29 cellular contexts compared by ENCODE assay signal in genomic region chr1:50195205-50195604, GRCh38.
"Had no signal": no experiment of that assay in that cellular context is flagged by ENCODE, and none has a peak within 500 bp of the region (broad histone marks: within the 10 kb centered on the region; RNA-seq: fewer than 3 reads in every experiment).

No MANE protein-coding gene starts in this region.

- H3K9me3 Mint-ChIP-seq: natural killer cell; neural progenitor cell; stimulated activated naive CD8-positive, alpha-beta T cell treated with anti-CD3 and anti-CD28 coated beads, Interleukin-15, Interleukin-2, amounts not matched to agents 100 ng/mL and 50 ng/mL, for 24 hours; type B pancreatic cell had no signal

- H3K27ac ChIP-seq: left lung, lower lobe of right lung, neural progenitor cell, neutrophil, right atrium auricular region, right lobe of liver, suprapubic skin, tibial nerve, uterus had no signal

- DNase-seq: hippocampal formation; immature natural killer cell; kidney; left colon; left lung; lower lobe of right lung; mammary epithelial cell; mesenchymal stem cell; naive B cell; natural killer cell; nephron progenitor cell; occipital lobe; right lobe of liver; stimulated activated CD4-positive, alpha-beta T cell treated with anti-CD3 and anti-CD28 coated beads, Interleukin-1b, Interleukin-23, amount 100 ng/mL, for 48 hours; stimulated activated CD4-positive, alpha-beta T cell treated with anti-CD3 and anti-CD28 coated beads, Interleukin-2, amount 100 ng/mL, for 48 hours; stimulated activated CD4-positive, alpha-beta T cell treated with anti-CD3 and anti-CD28 coated beads, Interleukin-4, amount 100 ng/mL, for 4 hours; stimulated activated CD8-positive, alpha-beta memory T cell treated with anti-CD3 and anti-CD28 coated beads, Interleukin-4, amount 100 ng/mL, for 48 hours; stimulated activated naive CD4-positive, alpha-beta T cell; uterus had no signal

- H3K4me1 Mint-ChIP-seq: immature natural killer cell, mesothelial cell of epicardium, naive B cell, natural killer cell, nephron progenitor cell had no signal

- ATAC-seq: left colon, left lung, lower lobe of right lung, natural killer cell, right lobe of liver had no signal

- H3K9me3 ChIP-seq: left lung, lower lobe of right lung, neutrophil, right atrium auricular region, right lobe of liver, suprapubic skin, tibial nerve, uterus had no signal

- H3K4me3 Mint-ChIP-seq: immature natural killer cell; mesothelial cell of epicardium; natural killer cell; nephron progenitor cell; neural progenitor cell; stimulated activated naive CD8-positive, alpha-beta T cell treated with anti-CD3 and anti-CD28 coated beads, Interleukin-15, Interleukin-2, amounts not matched to agents 100 ng/mL and 50 ng/mL, for 24 hours; type B pancreatic cell had no signal

- H3K4me3 ChIP-seq: left lung, lower lobe of right lung, neural progenitor cell, right atrium auricular region, right lobe of liver, smooth muscle cell, suprapubic skin, tibial nerve, uterus had no signal

- H3K36me3 Mint-ChIP-seq: immature natural killer cell, mesothelial cell of epicardium, naive B cell, natural killer cell, neural progenitor cell, type B pancreatic cell had no signal

- H3K4me1 ChIP-seq: left lung, lower lobe of right lung, neural progenitor cell, right atrium auricular region, right lobe of liver, suprapubic skin, tibial nerve, uterus had no signal

- H3K27ac Mint-ChIP-seq: immature natural killer cell; mesothelial cell of epicardium; natural killer cell; nephron progenitor cell; neural progenitor cell; progenitor cell of endocrine pancreas; stimulated activated naive CD8-positive, alpha-beta T cell treated with anti-CD3 and anti-CD28 coated beads, Interleukin-15, Interleukin-2, amounts not matched to agents 100 ng/mL and 50 ng/mL, for 24 hours; type B pancreatic cell had no signal

- H2AFZ ChIP-seq: neural progenitor cell had no signal

- H3K4me2 ChIP-seq: neural progenitor cell, smooth muscle cell had no signal

- H3K27me3 Mint-ChIP-seq: progenitor cell of endocrine pancreas had no signal

- H3K9ac ChIP-seq: neural progenitor cell had no signal

- H3K36me3 ChIP-seq: left lung, lower lobe of right lung, neural progenitor cell, neutrophil, right atrium auricular region, right lobe of liver, suprapubic skin, tibial nerve, uterus had no signal

- H3K27me3 ChIP-seq: left lung, neural progenitor cell, neutrophil, right atrium auricular region, right lobe of liver, tibial nerve, uterus had no signal
